1 cellular context compared by ENCODE assay signal in genomic region chr3:126665221-126665936, GRCh38.
TF ChIP-seq lines count a peak whose summit lies in the region.

No MANE protein-coding gene starts in this region.

TF ChIP-seq in SK-N-SH, 30 proteins besides CTCF, POLR2A, EP300 and RAD21 (continued from another document):
- TF ChIP-seq REST (IDR thresholded peaks at IDR 0.05; ENCODE audit: low read depth, low read length), result no peak
